12 cellular contexts compared by ENCODE assay signal in the genomic region with DNA sequence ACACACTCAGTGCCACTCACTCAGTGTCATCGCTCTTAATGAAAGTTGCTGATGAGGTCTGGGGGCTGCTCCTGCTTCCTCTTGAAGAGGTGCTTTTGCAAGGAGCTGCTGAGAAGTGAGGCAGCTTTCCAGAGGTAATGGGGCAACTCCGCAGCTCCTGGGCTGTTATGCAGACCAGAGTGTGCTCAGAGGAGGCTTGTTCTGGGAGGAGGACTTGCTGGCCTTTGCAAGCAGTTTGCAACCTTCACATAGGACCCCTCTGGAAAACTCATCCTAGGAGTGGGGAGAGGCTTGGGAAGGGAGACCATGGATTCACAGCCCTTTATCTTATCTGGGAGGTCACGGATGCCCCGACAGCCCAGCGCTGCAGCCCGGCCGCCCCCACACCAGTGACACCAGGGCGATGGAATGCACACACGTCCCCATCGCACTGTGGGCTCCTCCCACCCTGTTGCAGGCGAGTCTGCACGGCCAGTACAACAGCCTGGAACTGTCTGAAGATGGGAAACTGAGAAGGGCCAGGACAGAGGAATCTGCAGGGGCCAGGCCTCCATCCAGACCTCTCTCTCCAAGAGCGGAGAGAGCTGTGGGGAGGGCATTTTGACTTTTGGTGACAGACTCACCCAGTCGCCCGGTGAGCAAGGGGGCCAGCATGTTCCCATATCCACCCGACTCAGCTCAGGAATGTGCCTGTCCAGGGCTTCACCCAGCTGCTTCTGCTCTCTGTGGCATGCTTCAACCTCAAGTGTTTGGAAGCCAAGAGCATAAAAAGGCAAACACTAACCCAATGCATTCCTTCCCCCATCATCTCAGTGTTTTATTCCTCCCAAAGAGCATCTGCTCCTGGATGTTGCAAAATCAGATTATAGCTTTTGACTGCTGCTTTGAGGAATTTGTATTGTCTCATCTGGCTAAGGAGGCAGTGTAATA.
A peak's percentile ranks its signal among the peaks of the same experiment; 100 is the strongest.
DNase-seq lines count a peak whose midpoint lies in the region; ATAC-seq and TF ChIP-seq lines count a peak whose summit lies in the region.
"Had no signal": no experiment of that assay in that cellular context is flagged by ENCODE, and none has a peak within 500 bp of the region (broad histone marks: within the 10 kb centered on the region; RNA-seq: fewer than 3 reads in every experiment).

No MANE protein-coding gene starts in this region.

- H3K4me3 ChIP-seq in ACC112 (ENCODE audit: low read depth, low read length): peak overlapping the region; percentile 25
- H3K4me3 ChIP-seq in MG63: no peak overlapping the region

- H3K9me3 Mint-ChIP-seq in mesothelial cell of epicardium: peaks cover 9% of the 10 kb centered on the region

- no peak for ATAC-seq in GM19397 (IDR thresholded peaks at IDR 0.05; ENCODE audit: unreplicated experiment)

- no peak overlapping the region for H2AFZ ChIP-seq in ACC112 (ENCODE audit: low read length, unreplicated experiment)

- H3K4me3 Mint-ChIP-seq in mesothelial cell of epicardium: no peak overlapping the region
- H3K4me3 Mint-ChIP-seq: CD4-positive, CD25-positive, alpha-beta regulatory T cell had no signal

- H3K36me3 Mint-ChIP-seq in mesothelial cell of epicardium: peaks cover 2% of the 10 kb centered on the region
- H3K36me3 Mint-ChIP-seq: CD4-positive, CD25-positive, alpha-beta regulatory T cell had no signal

- H3K4me1 ChIP-seq in ACC112 (ENCODE audit: control insufficient read depth, insufficient read depth, low read length, unreplicated experiment): peaks cover 64% of the 10 kb centered on the region

- H3K27me3 ChIP-seq in ACC112 (ENCODE audit: insufficient read depth, low read length) (no peaks in the 10 kb centered on the region), MG63 (no peaks in the 10 kb centered on the region)

- H3K27ac Mint-ChIP-seq in mesothelial cell of epicardium: peak overlapping the region; percentile 72
- H3K27ac Mint-ChIP-seq: CD4-positive, CD25-positive, alpha-beta regulatory T cell had no signal

- H3K79me2 ChIP-seq in ACC112 (ENCODE audit: control insufficient read depth, insufficient read depth, low read length, unreplicated experiment): no peaks in the 10 kb centered on the region

- peaks cover 34% of the 10 kb centered on the region for H3K4me1 Mint-ChIP-seq in mesothelial cell of epicardium
- H3K4me1 Mint-ChIP-seq: CD4-positive, CD25-positive, alpha-beta regulatory T cell had no signal

- no peaks in the 10 kb centered on the region for H3K27me3 Mint-ChIP-seq in mesothelial cell of epicardium (ENCODE audit: low read depth)

- H3K36me3 ChIP-seq in ACC112 (ENCODE audit: insufficient read depth, low read length) (peaks cover 6% of the 10 kb centered on the region), MG63 (no peaks in the 10 kb centered on the region)

- DNase-seq in MG63: peak; percentile 58
- no peak for DNase-seq in epithelial cell of prostate (ENCODE audit: low read depth, low spot score)
- peak in 1 of 2 experiments; percentile 55 for DNase-seq in mesothelial cell of epicardium (ENCODE audit: low spot score in 2 of 2, unreplicated experiment in 2 of 2)
- DNase-seq in cerebellum (ENCODE audit: low spot score): no peak
- no peak for DNase-seq in NCI-H69 (lab: John Stamatoyannopoulos, UW)
- DNase-seq in DMS153 treated with DMSO at 0.1 percent for 48 hours (lab: John Stamatoyannopoulos, UW; ENCODE audit: unreplicated experiment): no peak
- DNase-seq: activated gamma-delta T cell; CD4-positive, CD25-positive, alpha-beta regulatory T cell; NCI-H1417 treated with DMSO at 0.1 percent for 48 hours; T1000 had no signal

- H3K27ac ChIP-seq in ACC112 (ENCODE audit: low read depth, low read length) (peak overlapping the region; percentile 83), epithelial cell of prostate (peak overlapping the region; percentile 16)

- no peak for TF ChIP-seq CTCF in mesothelial cell of epicardium (IDR thresholded peaks at IDR 0.05; ENCODE audit: unreplicated experiment)

- no peaks in the 10 kb centered on the region for H3K9me3 ChIP-seq in MG63
